ENCODE assay signal across 8 cellular contexts in genomic region chr21:44940116-44940631, GRCh38. TPM values are rescaled to one million over a fixed set of nuclear protein-coding genes. Genes with fewer than 3 reads are reported as not detected.
DNase-seq lines count a peak whose midpoint lies in the region; ATAC-seq and TF ChIP-seq lines count a peak whose summit lies in the region.

No MANE protein-coding gene starts in this region.

- H3K36me3 ChIP-seq in MG63 (peaks cover 38% of the 10 kb centered on the region), mucosa of descending colon (ENCODE audit: low read depth) (no peaks in the 10 kb centered on the region)

- intact Hi-C loops in mucosa of descending colon (cut with DNase I, micrococcal nuclease) = no loop called here

- H3K27me3 ChIP-seq in MG63 = no peaks in the 10 kb centered on the region

- H3K4me3 ChIP-seq in MG63 (peak overlapping the region; percentile 85), coronary artery (peak overlapping the region; percentile 81), mucosa of descending colon (peak overlapping the region; percentile 93)

- TF ChIP-seq CTCF in coronary artery (IDR thresholded peaks at IDR 0.05) (no peak), mucosa of descending colon (IDR thresholded peaks at IDR 0.05) (no peak)

- DNase-seq in CMK (ENCODE audit: low read depth) = peak; percentile 48
- peak; percentile 33 for DNase-seq in MG63
- no peak for DNase-seq in coronary artery (ENCODE audit: low spot score)
- peak in 1 of 3 donors; percentile 60 for DNase-seq in mucosa of descending colon
- DNase-seq in HCEC 1CT = no peak
- no peak for DNase-seq in caudate nucleus (lab: John Stamatoyannopoulos, UW)
- no peak for DNase-seq in NCI-H2107 treated with DMSO at 0.1 percent for 48 hours (lab: John Stamatoyannopoulos, UW; ENCODE audit: unreplicated experiment)

- ATAC-seq in GM21619 (IDR thresholded peaks at IDR 0.05; ENCODE audit: unreplicated experiment) (peak; percentile 32), mucosa of descending colon (peak; percentile 52)

- H3K9me3 ChIP-seq in MG63 (no peaks in the 10 kb centered on the region), mucosa of descending colon (no peaks in the 10 kb centered on the region)

- peak overlapping the region; percentile 24 to 28 for H3K27ac ChIP-seq in coronary artery
- no peak overlapping the region for H3K27ac ChIP-seq in caudate nucleus (ENCODE audit: low read depth, low read length)

- peaks cover 27% of the 10 kb centered on the region for H3K4me1 ChIP-seq in mucosa of descending colon (ENCODE audit: low read depth)

RNA-seq across cellular contexts. Expression of gene SLX9, which starts 0.3 kb away (rescaled TPM):
- 27.8 and 55.6 TPM in 2 replicates for total RNA-seq in MG63 (2014; rRNA removed; shearing (Covaris generic); ENCODE audit: low replicate concordance)
- total RNA-seq in mucosa of descending colon = 10 to 100 TPM; 19.8 to 42.2 (median 20.9) TPM

RNA-seq across cellular contexts. Expression of gene ITGB2, which starts 19.5 kb away (rescaled TPM):
- 4.3 and 12.9 TPM in 2 replicates for total RNA-seq in MG63 (2014; rRNA removed; shearing (Covaris generic); ENCODE audit: low replicate concordance)
- total RNA-seq in mucosa of descending colon = 10 to 100 TPM; 10.8 to 52.3 (median 51.1) TPM

Comparison
In these comparisons a context has a peak if more than half of its experiments do, and no peak if none do; other contexts are left out.
1. DNase-seq: peak in CMK (single experiment) and MG63 (single experiment); none in coronary artery (single experiment), HCEC 1CT (single experiment), caudate nucleus (0 of 61) and NCI-H2107 treated with DMSO at 0.1 percent for 48 hours (single experiment).
2. Peak in every context shown above with its lines, with median percentiles within 50 percentile points of each other: H3K4me3 ChIP-seq.